20 cellular contexts compared by ENCODE assay signal in genomic region chr18:46344416-46345180, GRCh38.
DNase-seq lines count a peak whose midpoint lies in the region; ATAC-seq and TF ChIP-seq lines count a peak whose summit lies in the region.
"Had no signal": no experiment of that assay in that cellular context is flagged by ENCODE, and none has a peak within 500 bp of the region (broad histone marks: within the 10 kb centered on the region; RNA-seq: fewer than 3 reads in every experiment).

No MANE protein-coding gene starts in this region.

- ATAC-seq in CD4-positive, CD25-positive, alpha-beta regulatory T cell (ENCODE audit: low read depth in 2 of 2): no peak
- ATAC-seq in lower lobe of right lung (no peak), left lobe of liver (no peak), HG03378 (IDR thresholded peaks at IDR 0.05; ENCODE audit: unreplicated experiment) (no peak)

- H3K9ac ChIP-seq in BLaER1: peak overlapping the region; percentile 61
- H3K9ac ChIP-seq: neural progenitor cell had no signal

- H3K9me3 Mint-ChIP-seq in CD4-positive, CD25-positive, alpha-beta regulatory T cell: peaks cover 0 to 1% (median 0%) of the 10 kb centered on the region in 7 donors
- H3K9me3 Mint-ChIP-seq: activated naive CD8-positive, alpha-beta T cell treated with anti-CD3 and anti-CD28 coated beads, Interleukin-2, amount 50 U/mL, for 24 hours; activated T-cell treated with anti-CD3 and anti-CD28 coated beads, Interleukin-2, amount 50 U/mL, for 72 hours; IgD-negative memory B cell; neural progenitor cell; WTC11 had no signal

- H3K4me1 ChIP-seq in BLaER1: peaks cover 95% of the 10 kb centered on the region
- peaks cover 18% of the 10 kb centered on the region for H3K4me1 ChIP-seq in CD4-positive, CD25-positive, alpha-beta regulatory T cell (ENCODE audit: control insufficient read depth, insufficient read depth, low read length, poor library complexity, severe bottlenecking)
- H3K4me1 ChIP-seq in lower lobe of right lung: peaks cover 16% of the 10 kb centered on the region
- H3K4me1 ChIP-seq: colonic mucosa, SJSA1 had no signal

- H3K4me3 Mint-ChIP-seq in CD4-positive, CD25-positive, alpha-beta regulatory T cell: peak overlapping the region in 2 of 4 donors; percentile 16 to 63
- H3K4me3 Mint-ChIP-seq: brain, neural progenitor cell, WTC11 had no signal

- TF ChIP-seq CTCF in RWPE1 (conservative IDR thresholded peaks at IDR 0.05; ENCODE audit: low read depth): no peak
- TF ChIP-seq CTCF in lower lobe of right lung (IDR thresholded peaks at IDR 0.05): no peak

- H3K9me3 ChIP-seq in BLaER1 (no peaks in the 10 kb centered on the region), lower lobe of right lung (no peaks in the 10 kb centered on the region)
- H3K9me3 ChIP-seq in CD4-positive, CD25-positive, alpha-beta regulatory T cell (ENCODE audit: control insufficient read depth in 2 of 2, low read length in 2 of 2): no peaks in the 10 kb centered on the region
- H3K9me3 ChIP-seq: colonic mucosa, MG63, SJSA1 had no signal

- CTCF ChIA-PET in RWPE1 (lab: Yijun Ruan, JAX): interaction anchor here (0.5 to 1.0 kb wide), 3 partner anchors 62 to 313 kb away, joined by 3 to 5 read pairs (median 4); no protein-coding TSS in a partner anchor

- intact Hi-C loops in lower lobe of right lung (cut with DNase I): no loop called here

- H3K27ac ChIP-seq in BLaER1: peak overlapping the region; percentile 87
- H3K27ac ChIP-seq in CD4-positive, CD25-positive, alpha-beta regulatory T cell (ENCODE audit: insufficient read depth, low read length, poor library complexity, severe bottlenecking): peak overlapping the region; percentile 20
- peak overlapping the region; percentile 56 for H3K27ac ChIP-seq in RWPE1
- peak overlapping the region; percentile 27 for H3K27ac ChIP-seq in lower lobe of right lung
- H3K27ac ChIP-seq: colonic mucosa, neural progenitor cell, PC-9, SJSA1 had no signal

- peaks cover 98% of the 10 kb centered on the region for H4K20me1 ChIP-seq in BLaER1

- peak overlapping the region; percentile 72 for H3K4me2 ChIP-seq in BLaER1
- H3K4me2 ChIP-seq: neural progenitor cell, PC-9 had no signal

- POLR2A ChIA-PET in RWPE1 (lab: Yijun Ruan, JAX; ENCODE audit: low non-redundant PET): no interaction called here

- DNase-seq in CD4-positive, CD25-positive, alpha-beta regulatory T cell: no peak
- DNase-seq in RWPE1 (ENCODE audit: low spot score) (no peak), lower lobe of right lung (no peak), left lobe of liver (ENCODE audit: low spot score) (no peak), foreskin melanocyte (no peak)
- no peak for DNase-seq in stimulated activated CD4-positive, alpha-beta T cell treated with anti-CD3 and anti-CD28 coated beads, Interleukin-1b, Interleukin-23, amount 100 ng/mL, for 48 hours
- DNase-seq: MG63, midbrain, PC-9, small intestine had no signal

- no peaks in the 10 kb centered on the region for H3K36me3 Mint-ChIP-seq in CD4-positive, CD25-positive, alpha-beta regulatory T cell
- H3K36me3 Mint-ChIP-seq: IgD-negative memory B cell, WTC11 had no signal

- H3K36me3 ChIP-seq in BLaER1 (peaks cover 25% of the 10 kb centered on the region), lower lobe of right lung (no peaks in the 10 kb centered on the region)
- H3K36me3 ChIP-seq in CD4-positive, CD25-positive, alpha-beta regulatory T cell (ENCODE audit: control insufficient read depth, insufficient read depth, low read length): no peaks in the 10 kb centered on the region
- H3K36me3 ChIP-seq: colonic mucosa, MG63, neural progenitor cell, SJSA1 had no signal

- H3K27me3 Mint-ChIP-seq in CD4-positive, CD25-positive, alpha-beta regulatory T cell: peaks cover 16% of the 10 kb centered on the region
- H3K27me3 Mint-ChIP-seq: activated naive CD8-positive, alpha-beta T cell treated with anti-CD3 and anti-CD28 coated beads, Interleukin-2, amount 50 U/mL, for 24 hours; brain had no signal

- H3K4me1 Mint-ChIP-seq in CD4-positive, CD25-positive, alpha-beta regulatory T cell: peaks cover 5 to 32% (median 19%) of the 10 kb centered on the region in 4 donors

- H3K27me3 ChIP-seq in BLaER1: no peaks in the 10 kb centered on the region
- peaks cover 4% of the 10 kb centered on the region for H3K27me3 ChIP-seq in CD4-positive, CD25-positive, alpha-beta regulatory T cell (ENCODE audit: control insufficient read depth, insufficient read depth, low read length)
- H3K27me3 ChIP-seq in lower lobe of right lung (ENCODE audit: low read depth): no peaks in the 10 kb centered on the region
- H3K27me3 ChIP-seq: colonic mucosa, MG63, neural progenitor cell, SJSA1 had no signal

- peak overlapping the region; percentile 42; the same call in 1 of the 2 replicates for H3K4me3 ChIP-seq in BLaER1
- H3K4me3 ChIP-seq in CD4-positive, CD25-positive, alpha-beta regulatory T cell (ENCODE audit: low read depth, low read length): no peak overlapping the region
- no peak overlapping the region for H3K4me3 ChIP-seq in lower lobe of right lung
- H3K4me3 ChIP-seq: colonic mucosa, MG63, neural progenitor cell, PC-9, SJSA1 had no signal

- H3K27ac Mint-ChIP-seq in CD4-positive, CD25-positive, alpha-beta regulatory T cell: peak overlapping the region in 1 of 3 donors; percentile 65
- H3K27ac Mint-ChIP-seq: activated T-cell treated with anti-CD3 and anti-CD28 coated beads, Interleukin-2, amount 50 U/mL, for 72 hours; neural progenitor cell had no signal

Comparison
In these comparisons a context has a peak if more than half of its experiments do, and no peak if none do; other contexts are left out.
1. H3K27ac ChIP-seq: peak in every context shown above with its lines; median percentile 87 in BLaER1; 56 in RWPE1; 27 in lower lobe of right lung; 20 in CD4-positive, CD25-positive, alpha-beta regulatory T cell.